In genomic region chr7:14687241-14687640, GRCh38 we compare ENCODE assay signal across 24 cellular contexts.
"Had no signal": no experiment of that assay in that cellular context is flagged by ENCODE, and none has a peak within 500 bp of the region (broad histone marks: within the 10 kb centered on the region; RNA-seq: fewer than 3 reads in every experiment).

No MANE protein-coding gene starts in this region.

- H3K27me3 ChIP-seq: body of pancreas, cardiac muscle cell, esophagus muscularis mucosa, gastrocnemius medialis, right lobe of liver, stomach, suprapubic skin, transverse colon had no signal

- ATAC-seq: activated CD4-positive, CD25-positive, alpha-beta regulatory T cell treated with anti-CD3 and anti-CD28 coated beads, Interleukin-2, amount 50 U/mL, for 24 hours; activated CD8-positive, alpha-beta T cell treated with anti-CD3 and anti-CD28 coated beads for 36 hours; activated naive CD8-positive, alpha-beta T cell treated with anti-CD3 and anti-CD28 coated beads, Interleukin-2, amount 50 U/mL, for 24 hours; body of pancreas; gastrocnemius medialis; naive thymus-derived CD4-positive, alpha-beta T cell had no signal

- H3K4me3 ChIP-seq: body of pancreas, cardiac muscle cell, esophagus muscularis mucosa, gastrocnemius medialis, left ventricle myocardium inferior, right lobe of liver, skin epidermis, stomach, suprapubic skin, transverse colon had no signal

- H3K27ac ChIP-seq: body of pancreas, cardiac muscle cell, esophagus muscularis mucosa, gastrocnemius medialis, left ventricle myocardium inferior, right lobe of liver, skin epidermis, stomach, suprapubic skin, transverse colon, VCaP had no signal

- H3K36me3 ChIP-seq: cardiac muscle cell, gastrocnemius medialis, left ventricle myocardium inferior, right lobe of liver, stomach, suprapubic skin, transverse colon had no signal

- FAIRE-seq: urothelium cell line had no signal

- DNase-seq: activated CD4-positive, alpha-beta T cell treated with anti-CD3 and anti-CD28 coated beads, Interleukin-2, amount 10 ng/mL, durations not matched to agents 24 days and 14 days; activated CD8-positive, alpha-beta T cell treated with anti-CD3 and anti-CD28 coated beads for 36 hours; activated gamma-delta T cell; activated naive CD4-positive, alpha-beta T cell treated with anti-CD3 and anti-CD28 coated beads, Interleukin-2, amount 50 U/mL, for 16 hours; activated naive CD8-positive, alpha-beta T cell treated with anti-CD3 and anti-CD28 coated beads, Interleukin-2, amount 50 U/mL, for 24 hours; body of pancreas; effector CD8-positive, alpha-beta T cell; gastrocnemius medialis; head of caudate nucleus; hypothalamus; left ventricle myocardium inferior; naive thymus-derived CD4-positive, alpha-beta T cell; occipital lobe; right lobe of liver; stimulated activated CD4-positive, alpha-beta T cell treated with anti-CD3 and anti-CD28 coated beads, Interleukin-1b, Interleukin-23, amount 100 ng/mL, for 48 hours; stomach; transverse colon had no signal

- H3K4me1 ChIP-seq: body of pancreas, esophagus muscularis mucosa, gastrocnemius medialis, left ventricle myocardium inferior, suprapubic skin had no signal

- H3K9me3 ChIP-seq: body of pancreas, esophagus muscularis mucosa, gastrocnemius medialis, left ventricle myocardium inferior, right lobe of liver, stomach, suprapubic skin, transverse colon had no signal
